30 cellular contexts compared by ENCODE assay signal in the genomic region with DNA sequence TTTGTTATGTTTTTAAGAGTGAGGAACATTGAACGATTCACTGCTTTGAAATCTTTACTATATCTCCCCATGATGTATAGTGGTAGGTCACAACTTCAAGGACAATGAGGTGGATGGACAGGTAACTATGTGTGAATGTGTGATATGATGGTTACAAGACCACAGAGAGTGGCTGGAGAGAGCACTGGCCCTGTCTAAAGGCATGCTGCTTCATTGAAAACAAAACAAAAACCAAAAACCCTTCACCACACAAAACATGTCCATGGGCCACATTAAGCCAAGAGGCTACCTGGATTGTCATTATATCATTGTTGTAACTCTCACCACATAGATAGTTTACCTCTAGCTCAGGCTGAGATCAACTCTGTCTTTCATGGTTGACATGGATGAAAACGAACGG.
"Had no signal": no experiment of that assay in that cellular context is flagged by ENCODE, and none has a peak within 500 bp of the region (broad histone marks: within the 10 kb centered on the region; RNA-seq: fewer than 3 reads in every experiment).

No MANE protein-coding gene starts in this region.

- H3K4me1 ChIP-seq: ascending aorta, colonic mucosa, gastrocnemius medialis, lower lobe of right lung, parathyroid adenoma, psoas muscle, sigmoid colon, uterus had no signal

- H3K9ac ChIP-seq: parathyroid adenoma had no signal

- H3K36me3 ChIP-seq: ascending aorta, cardiac muscle cell, colonic mucosa, gastrocnemius medialis, left lung, lower lobe of right lung, sigmoid colon, uterus had no signal

- H3K27me3 ChIP-seq: ascending aorta, cardiac muscle cell, colonic mucosa, gastrocnemius medialis, left lung, sigmoid colon, uterus had no signal

- H3K27ac ChIP-seq: ascending aorta, cardiac muscle cell, colonic mucosa, gastrocnemius medialis, left lung, lower lobe of right lung, parathyroid adenoma, psoas muscle, sigmoid colon, uterus, VCaP had no signal

- H3K4me3 ChIP-seq: ascending aorta, cardiac muscle cell, colonic mucosa, gastrocnemius medialis, left lung, lower lobe of right lung, psoas muscle, sigmoid colon, uterus had no signal

- DNase-seq: activated CD4-positive, alpha-beta T cell treated with anti-CD3 and anti-CD28 coated beads for 4 hours; activated CD4-positive, alpha-beta T cell treated with anti-CD3 and anti-CD28 coated beads, Interleukin-2, amount 50 U/mL, for 48 hours; activated CD8-positive, alpha-beta memory T cell treated with anti-CD3 and anti-CD28 coated beads, Interleukin-2, amount 50 U/mL, for 4 hours; activated gamma-delta T cell; activated naive CD4-positive, alpha-beta T cell treated with anti-CD3 and anti-CD28 coated beads, Interleukin-2, amount 10 ng/mL, durations not matched to agents 7 days and 5 days; activated naive CD8-positive, alpha-beta T cell treated with anti-CD3 and anti-CD28 coated beads, Interleukin-2, amount 10 ng/mL, durations not matched to agents 7 days and 5 days; activated T-cell treated with anti-CD3 and anti-CD28 coated beads, Interleukin-2, amount 50 U/mL, for 1 hour; cerebellar nuclear complex; colonic mucosa; effector CD8-positive, alpha-beta T cell; gastrocnemius medialis; glutamatergic neuron; left lung; lower lobe of right lung; mesenchymal stem cell; naive thymus-derived CD8-positive, alpha-beta T cell; occipital lobe; psoas muscle; sigmoid colon; stimulated activated CD4-positive, alpha-beta T cell treated with anti-CD3 and anti-CD28 coated beads, Interleukin-4, amount 100 ng/mL, for 24 hours; stimulated activated naive CD8-positive, alpha-beta T cell treated with anti-CD3 and anti-CD28 coated beads, Interleukin-15, amount 100 ng/mL, for 72 hours; substantia nigra; uterus had no signal

- H2AFZ ChIP-seq: parathyroid adenoma had no signal

- H3K9me3 ChIP-seq: colonic mucosa, gastrocnemius medialis, left lung, lower lobe of right lung, psoas muscle, sigmoid colon, uterus had no signal

- ATAC-seq: gastrocnemius medialis; left lung; lower lobe of right lung; naive thymus-derived CD8-positive, alpha-beta T cell; psoas muscle; stimulated activated memory B cell treated with anti-CD40 and anti-IgM and Interleukin-4, amounts not matched to agents 10 μg/mL and 1 μg/mL and 100 μg/mL, for 72 hours; stimulated activated naive CD8-positive, alpha-beta T cell treated with anti-CD3 and anti-CD28 coated beads, Interleukin-15, amount 100 ng/mL, for 72 hours had no signal

- FAIRE-seq: islet of Langerhans, small intestine had no signal
